Comparison of ENCODE assay signal across 8 cellular contexts in the genomic region with DNA sequence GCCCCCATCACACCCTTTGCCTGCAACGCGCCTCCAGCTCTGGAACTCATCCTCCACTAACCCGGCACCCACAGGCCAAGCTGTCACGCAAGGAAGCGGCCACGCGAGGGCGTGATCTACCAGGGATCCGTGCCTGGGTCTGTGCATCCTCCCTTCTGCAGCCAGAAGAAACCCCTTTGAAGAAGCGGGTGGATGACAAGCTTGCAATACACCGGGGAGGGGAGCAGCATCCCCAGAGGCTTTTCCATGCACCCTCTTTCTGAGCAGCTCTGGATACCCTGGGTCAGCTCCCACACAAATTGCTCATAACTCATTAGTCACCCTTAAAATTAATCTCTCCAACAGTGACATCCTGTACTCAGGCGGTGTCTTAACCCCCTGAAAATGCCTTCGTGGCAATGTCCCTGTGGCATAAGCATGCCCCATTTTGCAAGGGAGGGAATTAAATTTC. TPM values are rescaled to one million over a fixed set of nuclear protein-coding genes. Genes with fewer than 3 reads are reported as not detected.
DNase-seq lines count a peak whose midpoint lies in the region; ATAC-seq and TF ChIP-seq lines count a peak whose summit lies in the region.

No MANE protein-coding gene starts in this region.

- H2AFZ ChIP-seq in parathyroid adenoma = no peak overlapping the region

- CTCF ChIA-PET in RWPE1 (lab: Yijun Ruan, JAX) = interaction anchor here (0.6 to 2.0 kb wide), 17 partner anchors 12 to 916 kb away, joined by 3 to 12 read pairs (median 4); no protein-coding TSS in a partner anchor

- TF ChIP-seq CTCF in RWPE1 (conservative IDR thresholded peaks at IDR 0.05; ENCODE audit: low read depth) (peak; percentile 82), foreskin keratinocyte (conservative IDR thresholded peaks at IDR 0.05) (peak; percentile 73), parathyroid adenoma (IDR thresholded peaks at IDR 0.05) (peak; percentile 10), type B pancreatic cell (conservative IDR thresholded peaks at IDR 0.05) (peak; percentile 82)

- H3K9me3 ChIP-seq in parathyroid adenoma (ENCODE audit: control insufficient read depth, low read length) = no peaks in the 10 kb centered on the region

- POLR2A ChIA-PET in RWPE1 (lab: Yijun Ruan, JAX; ENCODE audit: low non-redundant PET) = no interaction called here

- peaks cover 4% of the 10 kb centered on the region for H3K4me1 Mint-ChIP-seq in activated T-helper 17 cell treated with anti-CD3 and anti-CD28 coated beads, Interleukin-2, amount 50 U/mL, for 72 hours
- peaks cover 5% of the 10 kb centered on the region for H3K4me1 Mint-ChIP-seq in type B pancreatic cell (ENCODE audit: unreplicated experiment)

- no peaks in the 10 kb centered on the region for H3K79me2 ChIP-seq in parathyroid adenoma

- no peaks in the 10 kb centered on the region for H3K9me3 Mint-ChIP-seq in activated T-helper 17 cell treated with anti-CD3 and anti-CD28 coated beads, Interleukin-2, amount 50 U/mL, for 72 hours
- no peaks in the 10 kb centered on the region for H3K9me3 Mint-ChIP-seq in type B pancreatic cell

- H3K4me3 ChIP-seq in parathyroid adenoma (ENCODE audit: low read depth, low read length) = no peak overlapping the region

- no peaks in the 10 kb centered on the region for H3K4me1 ChIP-seq in foreskin keratinocyte
- H3K4me1 ChIP-seq in parathyroid adenoma = no peaks in the 10 kb centered on the region

- no peak overlapping the region for H3K9ac ChIP-seq in parathyroid adenoma

- DNase-seq in D341Med (ENCODE audit: low spot score) (peak; percentile 76), RWPE1 (ENCODE audit: low spot score) (peak; percentile 78), foreskin keratinocyte (peak in 1 of 2 donors; percentile 13), type B pancreatic cell (ENCODE audit: extremely low spot score, unreplicated experiment) (peak; percentile 80), cortex of kidney (lab: John Stamatoyannopoulos, UW) (no peak)

- H3K36me3 Mint-ChIP-seq in activated T-helper 17 cell treated with anti-CD3 and anti-CD28 coated beads, Interleukin-2, amount 50 U/mL, for 72 hours (ENCODE audit: low read depth) = no peaks in the 10 kb centered on the region
- H3K36me3 Mint-ChIP-seq in type B pancreatic cell = no peaks in the 10 kb centered on the region

- H3K4me3 Mint-ChIP-seq in activated T-helper 17 cell treated with anti-CD3 and anti-CD28 coated beads, Interleukin-2, amount 50 U/mL, for 72 hours = no peak overlapping the region
- H3K4me3 Mint-ChIP-seq in type B pancreatic cell = no peak overlapping the region

- H3K27me3 ChIP-seq in foreskin keratinocyte (no peaks in the 10 kb centered on the region), parathyroid adenoma (ENCODE audit: control insufficient read depth, insufficient read depth, low read length) (no peaks in the 10 kb centered on the region)

- no peaks in the 10 kb centered on the region for H3K27me3 Mint-ChIP-seq in activated T-helper 17 cell treated with anti-CD3 and anti-CD28 coated beads, Interleukin-2, amount 50 U/mL, for 72 hours
- H3K27me3 Mint-ChIP-seq in type B pancreatic cell = peaks cover 2% of the 10 kb centered on the region

- H3K36me3 ChIP-seq in parathyroid adenoma (ENCODE audit: control insufficient read depth, insufficient read depth, low read length) = no peaks in the 10 kb centered on the region

- H3K4me2 ChIP-seq in parathyroid adenoma (ENCODE audit: low read length) = no peak overlapping the region

- ATAC-seq in HG03432 (IDR thresholded peaks at IDR 0.05; ENCODE audit: unreplicated experiment) (peak; percentile 63), foreskin keratinocyte (peak; percentile 62)
- peak; percentile 83 for ATAC-seq in activated T-helper 17 cell treated with anti-CD3 and anti-CD28 coated beads, Interleukin-2, amount 50 U/mL, for 72 hours (replicated peaks)

- H3K27ac ChIP-seq in RWPE1 (no peak overlapping the region), foreskin keratinocyte (no peak overlapping the region), parathyroid adenoma (no peak overlapping the region)

- H3K27ac Mint-ChIP-seq in activated T-helper 17 cell treated with anti-CD3 and anti-CD28 coated beads, Interleukin-2, amount 50 U/mL, for 72 hours = no peak overlapping the region
- no peak overlapping the region for H3K27ac Mint-ChIP-seq in type B pancreatic cell

RNA-seq across cellular contexts. Expression of a gene that starts 47.6 kb away (rescaled TPM):
- 10 to 100 TPM; 26.1 to 55.9 TPM for total RNA-seq in activated T-helper 17 cell treated with anti-CD3 and anti-CD28 coated beads, Interleukin-2, amount 50 U/mL, for 72 hours
- total RNA-seq in foreskin keratinocyte = 23.4 and 27.5 TPM in 2 replicates
- 29.9 and 34.2 TPM in 2 replicates for polyA plus RNA-seq in foreskin keratinocyte
- total RNA-seq in type B pancreatic cell (ENCODE audit: low replicate concordance) = 20.2 and 23.1 TPM in 2 replicates

Comparison
In these comparisons a context has a peak if more than half of its experiments do, and no peak if none do; other contexts are left out.
1. CTCF ChIP-seq: peak in every context shown above with its lines; median percentile 82 in RWPE1; 82 in type B pancreatic cell; 73 in foreskin keratinocyte; 10 in parathyroid adenoma.